11 cellular contexts compared by ENCODE assay signal in the genomic region with DNA sequence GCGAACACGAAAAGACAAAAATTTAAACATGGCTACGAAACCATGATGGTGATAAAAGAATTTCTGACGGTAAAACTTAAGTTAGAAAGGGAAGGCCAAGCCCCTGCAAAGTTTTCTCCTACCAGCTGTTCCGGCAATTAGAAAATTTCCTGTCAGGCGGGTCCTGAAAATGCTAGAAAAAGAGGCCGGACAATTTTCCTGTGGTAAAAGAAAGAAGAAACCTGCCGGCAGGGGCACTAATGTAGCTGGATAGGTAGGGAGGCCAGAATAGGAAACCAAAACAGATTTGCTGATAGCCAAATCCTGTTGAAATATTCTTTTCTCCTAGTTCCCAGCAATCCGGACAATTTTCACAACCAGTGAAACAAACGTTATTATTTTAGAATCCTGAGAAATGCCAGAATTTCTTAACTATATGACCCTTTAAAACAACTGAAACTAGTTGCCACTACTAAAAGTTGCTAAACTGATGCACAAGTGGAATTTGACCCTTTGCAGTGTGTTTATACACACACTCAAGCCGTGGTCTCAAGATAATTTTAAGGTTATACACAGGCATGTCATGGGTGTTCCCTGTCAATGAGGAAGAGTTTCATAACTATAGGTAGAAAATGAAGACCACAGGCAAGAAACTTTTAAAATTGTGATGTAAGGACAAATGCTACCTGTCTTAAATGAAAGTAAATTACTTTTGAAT. TPM values are rescaled to one million over a fixed set of nuclear protein-coding genes. Genes with fewer than 3 reads are reported as not detected.
DNase-seq lines count a peak whose midpoint lies in the region; ATAC-seq, FAIRE-seq and TF ChIP-seq lines count a peak whose summit lies in the region.
"Had no signal": no experiment of that assay in that cellular context is flagged by ENCODE, and none has a peak within 500 bp of the region (broad histone marks: within the 10 kb centered on the region; RNA-seq: fewer than 3 reads in every experiment).

No MANE protein-coding gene starts in this region.

- no peaks in the 10 kb centered on the region for H3K9me3 ChIP-seq in kidney (ENCODE audit: control insufficient read depth in 1 of 2, low read length in 2 of 2)
- no peaks in the 10 kb centered on the region for H3K9me3 ChIP-seq in gastrocnemius medialis

- H3K9ac ChIP-seq in kidney (ENCODE audit: low read length in 2 of 2) = no peak overlapping the region

- H3K9me3 Mint-ChIP-seq in GM23338 = no peaks in the 10 kb centered on the region
- H3K9me3 Mint-ChIP-seq: CD4-positive, CD25-positive, alpha-beta regulatory T cell had no signal

- H3K27me3 Mint-ChIP-seq in GM23338 (ENCODE audit: insufficient read depth, low read depth, poor library complexity) = peaks cover 2% of the 10 kb centered on the region
- H3K27me3 Mint-ChIP-seq: CD4-positive, CD25-positive, alpha-beta regulatory T cell; T-helper 17 cell had no signal

- H4K20me1 ChIP-seq in GM23338 (replicated peaks; ENCODE audit: insufficient read depth) = no peaks in the 10 kb centered on the region

- no peaks in the 10 kb centered on the region for H3F3A ChIP-seq in GM23338 (replicated peaks; ENCODE audit: low read depth)

- no peaks in the 10 kb centered on the region for H3K36me3 Mint-ChIP-seq in GM23338 (ENCODE audit: low read depth)
- H3K36me3 Mint-ChIP-seq: CD4-positive, CD25-positive, alpha-beta regulatory T cell had no signal

- TF ChIP-seq CTCF in GM23338 (conservative IDR thresholded peaks at IDR 0.05; ENCODE audit: low read depth in 2 of 2) = no peak
- TF ChIP-seq CTCF in kidney (IDR thresholded peaks at IDR 0.05; ENCODE audit: borderline replicate concordance, extremely low read depth, insufficient read depth) = no peak
- TF ChIP-seq CTCF in gastrocnemius medialis (IDR thresholded peaks at IDR 0.05 in 4 of 5, conservative IDR thresholded peaks at IDR 0.05 in 1 of 5) = peak in 2 of 5 experiments; percentile 34 to 37

- in situ Hi-C loops in gastrocnemius medialis (cut with MboI; ENCODE audit: low sequenced_read_pairs in 4 of 4) = no loop called here

- DNase-seq in GM23338 (ENCODE audit: low spot score) = peak; percentile 9
- DNase-seq in dermis blood vessel endothelial cell = peak; percentile 83
- no peak for DNase-seq in kidney
- DNase-seq in gastrocnemius medialis = peak in 1 of 2 donors; percentile 23
- no peak for DNase-seq in central memory CD4-positive, alpha-beta T cell
- no peak for DNase-seq in NCI-H146 treated with DMSO at 0.1 percent for 48 hours (lab: John Stamatoyannopoulos, UW; ENCODE audit: unreplicated experiment)
- DNase-seq: CD4-positive, CD25-positive, alpha-beta regulatory T cell; mammary epithelial cell; T-helper 17 cell had no signal

- H2AFZ ChIP-seq in GM23338 = no peak overlapping the region

- intact Hi-C loops in kidney (cut with DNase I) (no loop called here), gastrocnemius medialis (cut with DNase I; ENCODE audit: low total_unique reads) (loop anchor here (2.0 to 10.0 kb wide), 3 partner anchors 46 to 96 kb away; partner anchors contain the start of gene EIF1AX)

- no peak overlapping the region for H3K27ac Mint-ChIP-seq in GM23338
- H3K27ac Mint-ChIP-seq: CD4-positive, CD25-positive, alpha-beta regulatory T cell; T-helper 17 cell had no signal

- H3K4me1 Mint-ChIP-seq in GM23338 = peaks cover 18% of the 10 kb centered on the region

- ATAC-seq in GM23338 (no peak), gastrocnemius medialis (peak in 1 of 2 donors; percentile 29), GM19463 (IDR thresholded peaks at IDR 0.05; ENCODE audit: unreplicated experiment) (no peak), HG02571 (IDR thresholded peaks at IDR 0.05; ENCODE audit: unreplicated experiment) (no peak)
- ATAC-seq: T-helper 17 cell had no signal

- H3K27ac ChIP-seq in GM23338 (ENCODE audit: low read depth) (no peak overlapping the region), kidney (ENCODE audit: low read depth in 2 of 2, low read length in 2 of 2) (peak overlapping the region; percentile 14 to 57), gastrocnemius medialis (peak overlapping the region; percentile 68 to 86 (median 75))

- no peak for TF ChIP-seq POLR2A in gastrocnemius medialis (IDR thresholded peaks at IDR 0.05)

- no peaks in the 10 kb centered on the region for H3K79me2 ChIP-seq in GM23338 (replicated peaks; ENCODE audit: insufficient read depth)

- H3K36me3 ChIP-seq in GM23338 (ENCODE audit: insufficient read depth) (no peaks in the 10 kb centered on the region), kidney (ENCODE audit: control insufficient read depth in 1 of 2, insufficient read depth in 2 of 2, low read length in 2 of 2) (no peaks in the 10 kb centered on the region), gastrocnemius medialis (no peaks in the 10 kb centered on the region)

- H3K4me3 ChIP-seq in GM23338 (no peak overlapping the region), kidney (ENCODE audit: low read length in 2 of 2) (peak overlapping the region in 1 of 2 donors; percentile 35), gastrocnemius medialis (peak overlapping the region; percentile 32 to 42 (median 36))

- H3K4me3 Mint-ChIP-seq in GM23338 = no peak overlapping the region
- H3K4me3 Mint-ChIP-seq: T-helper 17 cell had no signal

- FAIRE-seq in kidney (lab: Jason Lieb, UNC) = no peak

- no peaks in the 10 kb centered on the region for H3K9me2 ChIP-seq in GM23338 (ENCODE audit: insufficient read depth)

- no peak overlapping the region for H3K4me2 ChIP-seq in GM23338

- no peaks in the 10 kb centered on the region for H3K4me1 ChIP-seq in GM23338 (ENCODE audit: insufficient read depth)
- peaks cover 0 to 4% of the 10 kb centered on the region in 2 donors for H3K4me1 ChIP-seq in kidney (ENCODE audit: control insufficient read depth in 1 of 2, insufficient read depth in 1 of 2, low read depth in 1 of 2, low read length in 2 of 2)
- H3K4me1 ChIP-seq in gastrocnemius medialis = peaks cover 3 to 31% of the 10 kb centered on the region in 2 donors

- H3K27me3 ChIP-seq in GM23338 (ENCODE audit: insufficient read depth) (no peaks in the 10 kb centered on the region), gastrocnemius medialis (no peaks in the 10 kb centered on the region)

TF ChIP-seq in GM23338, 12 proteins besides CTCF, POLR2A, EP300 and RAD21 (continues in another document):
- TF ChIP-seq EZH2phosphoT487 (IDR thresholded peaks at IDR 0.05; ENCODE audit: unreplicated experiment) = no peak
- TF ChIP-seq, protein P1, sequence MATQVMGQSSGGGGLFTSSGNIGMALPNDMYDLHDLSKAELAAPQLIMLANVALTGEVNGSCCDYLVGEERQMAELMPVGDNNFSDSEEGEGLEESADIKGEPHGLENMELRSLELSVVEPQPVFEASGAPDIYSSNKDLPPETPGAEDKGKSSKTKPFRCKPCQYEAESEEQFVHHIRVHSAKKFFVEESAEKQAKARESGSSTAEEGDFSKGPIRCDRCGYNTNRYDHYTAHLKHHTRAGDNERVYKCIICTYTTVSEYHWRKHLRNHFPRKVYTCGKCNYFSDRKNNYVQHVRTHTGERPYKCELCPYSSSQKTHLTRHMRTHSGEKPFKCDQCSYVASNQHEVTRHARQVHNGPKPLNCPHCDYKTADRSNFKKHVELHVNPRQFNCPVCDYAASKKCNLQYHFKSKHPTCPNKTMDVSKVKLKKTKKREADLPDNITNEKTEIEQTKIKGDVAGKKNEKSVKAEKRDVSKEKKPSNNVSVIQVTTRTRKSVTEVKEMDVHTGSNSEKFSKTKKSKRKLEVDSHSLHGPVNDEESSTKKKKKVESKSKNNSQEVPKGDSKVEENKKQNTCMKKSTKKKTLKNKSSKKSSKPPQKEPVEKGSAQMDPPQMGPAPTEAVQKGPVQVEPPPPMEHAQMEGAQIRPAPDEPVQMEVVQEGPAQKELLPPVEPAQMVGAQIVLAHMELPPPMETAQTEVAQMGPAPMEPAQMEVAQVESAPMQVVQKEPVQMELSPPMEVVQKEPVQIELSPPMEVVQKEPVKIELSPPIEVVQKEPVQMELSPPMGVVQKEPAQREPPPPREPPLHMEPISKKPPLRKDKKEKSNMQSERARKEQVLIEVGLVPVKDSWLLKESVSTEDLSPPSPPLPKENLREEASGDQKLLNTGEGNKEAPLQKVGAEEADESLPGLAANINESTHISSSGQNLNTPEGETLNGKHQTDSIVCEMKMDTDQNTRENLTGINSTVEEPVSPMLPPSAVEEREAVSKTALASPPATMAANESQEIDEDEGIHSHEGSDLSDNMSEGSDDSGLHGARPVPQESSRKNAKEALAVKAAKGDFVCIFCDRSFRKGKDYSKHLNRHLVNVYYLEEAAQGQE (IDR thresholded peaks at IDR 0.05; ENCODE audit: unreplicated experiment) = no peak
- no peak for TF ChIP-seq CREB1 (CRISPR knock-in tag; IDR thresholded peaks at IDR 0.05; ENCODE audit: low read depth)
- TF ChIP-seq STAT1 (IDR thresholded peaks at IDR 0.05; ENCODE audit: unreplicated experiment) = no peak
- no peak for TF ChIP-seq EZH2 (IDR thresholded peaks at IDR 0.05; ENCODE audit: low read depth, unreplicated experiment)
- no peak for TF ChIP-seq ZNF331 (CRISPR knock-in tag; IDR thresholded peaks at IDR 0.05; ENCODE audit: low read depth)

RNA-seq across cellular contexts. Expression of gene RPS6KA3, which starts 47.8 kb away (rescaled TPM):
- 10.3 and 12.2 TPM in 2 replicates for total RNA-seq in GM23338 (2014; rRNA removed; shearing (Covaris generic))
- polyA plus RNA-seq in GM23338 (2016; fragmentation: Nextera tagmentation; extraction: Ambion mirVana) (3.2 and 3.3 TPM in 2 replicates), kidney (ENCODE audit: insufficient read depth, low read depth, low replicate concordance) (9.9 TPM)
- total RNA-seq in dermis blood vessel endothelial cell (156 and 182 TPM in 2 replicates), kidney (42.8 TPM), gastrocnemius medialis (10 to 100 TPM; 53.1 to 91.0 (median 66.0) TPM)

Comparison
In these comparisons a context has a peak if more than half of its experiments do, and no peak if none do; other contexts are left out.
1. DNase-seq: peak in GM23338 (single experiment) and dermis blood vessel endothelial cell (single experiment); none in kidney (single experiment), central memory CD4-positive, alpha-beta T cell (single experiment) and NCI-H146 treated with DMSO at 0.1 percent for 48 hours (single experiment).